ENCODE assay signal across 12 cellular contexts in the genomic region with DNA sequence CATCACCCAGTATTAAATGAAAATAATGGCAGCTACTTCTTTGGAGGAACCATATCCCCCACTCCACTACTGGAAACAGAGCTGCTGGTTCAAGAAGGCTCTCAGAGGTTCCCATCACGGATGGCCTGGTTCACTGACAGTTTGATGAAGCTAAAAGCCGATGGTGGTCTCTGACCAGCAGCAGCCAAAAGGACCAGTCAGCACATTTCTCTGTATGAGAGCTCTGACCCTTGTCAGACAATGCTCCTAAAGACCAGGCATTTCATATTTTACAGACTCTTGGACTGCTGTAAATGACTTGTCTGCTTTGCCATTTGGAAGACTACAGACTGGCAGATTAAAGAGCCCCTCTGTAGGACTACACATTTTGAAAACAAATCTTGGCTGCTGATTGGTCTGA. TPM values are rescaled to one million over a fixed set of nuclear protein-coding genes. Genes with fewer than 3 reads are reported as not detected.
"Had no signal": no experiment of that assay in that cellular context is flagged by ENCODE, and none has a peak within 500 bp of the region (broad histone marks: within the 10 kb centered on the region; RNA-seq: fewer than 3 reads in every experiment).

No MANE protein-coding gene starts in this region.

- FAIRE-seq: H1, H54 had no signal

- H3K9ac ChIP-seq: GM23248 had no signal

- H3K36me3 ChIP-seq: HAP-1 had no signal

- ATAC-seq: GM23338, HCT116 had no signal

- H3K9me3 ChIP-seq: HAP-1 had no signal

- H2AFZ ChIP-seq: GM23248, GM23338 had no signal

- H3K27ac ChIP-seq: GM23248 had no signal

- H3K4me3 ChIP-seq: GM23248, GM23338, HAP-1 had no signal

- DNase-seq: GM23248, GOT3, H7, H9, HCEC 1CT, HFFc6 had no signal

- H3K4me2 ChIP-seq: GM23338 had no signal

RNA-seq across cellular contexts. Expression of a gene that starts 16.8 kb away (rescaled TPM):
- total RNA-seq: GM23248, H4, HFFc6 had no signal
- polyA plus RNA-seq: GM23248 had no signal
